9 cellular contexts compared by ENCODE assay signal in genomic region chr5:76849767-76850291, GRCh38. TPM values are rescaled to one million over a fixed set of nuclear protein-coding genes. Genes with fewer than 3 reads are reported as not detected.
DNase-seq lines count a peak whose midpoint lies in the region; ATAC-seq lines count a peak whose summit lies in the region.
"Had no signal": no experiment of that assay in that cellular context is flagged by ENCODE, and none has a peak within 500 bp of the region (broad histone marks: within the 10 kb centered on the region; RNA-seq: fewer than 3 reads in every experiment).

Gene S100Z, plus strand, starts transcription at chr5:76850014. Its CDS starts 25,346 bp downstream, at chr5:76875360.

- peak within 1 kb of the TSS; percentile 42 for H3K4me3 ChIP-seq in Jurkat, Clone E6-1 (ENCODE audit: low read length)
- H3K4me3 ChIP-seq: ovary had no signal

- peak; percentile 99 for DNase-seq in Jurkat, Clone E6-1 (ENCODE audit: low read depth, low spot score)
- peak; percentile 33 for DNase-seq in activated CD4-positive, CD25-positive, alpha-beta regulatory T cell treated with anti-CD3 and anti-CD28 coated beads, Interleukin-2, amount 50 U/mL, for 72 hours
- peak; percentile 12 for DNase-seq in stimulated activated CD4-positive, alpha-beta T cell treated with anti-CD3 and anti-CD28 coated beads, Interleukin-2, amount 100 ng/mL, for 4 hours (ENCODE audit: low read depth)
- DNase-seq in H4 (ENCODE audit: low spot score) = no peak
- DNase-seq: ovary had no signal

- ATAC-seq in HG02678 (IDR thresholded peaks at IDR 0.05; ENCODE audit: unreplicated experiment) (no peak), HG03457 (IDR thresholded peaks at IDR 0.05; ENCODE audit: unreplicated experiment) (no peak), HG03520 (IDR thresholded peaks at IDR 0.05; ENCODE audit: unreplicated experiment) (no peak)

- peak within 1 kb of the TSS; percentile 25 for H3K27ac ChIP-seq in cingulate gyrus (ENCODE audit: low read depth, low read length)
- H3K27ac ChIP-seq: ovary had no signal

RNA-seq across cellular contexts. Expression of gene S100Z, which starts in this region (rescaled TPM):
- polyA plus RNA-seq in Jurkat, Clone E6-1 (2012; ENCODE audit: insufficient read depth, insufficient read length) = 4.1 TPM
- 0.23 TPM in 1 of 2 replicates, not detected in the other for total RNA-seq in H4 (2014; rRNA removed; shearing (Covaris generic))
